In the genomic region with DNA sequence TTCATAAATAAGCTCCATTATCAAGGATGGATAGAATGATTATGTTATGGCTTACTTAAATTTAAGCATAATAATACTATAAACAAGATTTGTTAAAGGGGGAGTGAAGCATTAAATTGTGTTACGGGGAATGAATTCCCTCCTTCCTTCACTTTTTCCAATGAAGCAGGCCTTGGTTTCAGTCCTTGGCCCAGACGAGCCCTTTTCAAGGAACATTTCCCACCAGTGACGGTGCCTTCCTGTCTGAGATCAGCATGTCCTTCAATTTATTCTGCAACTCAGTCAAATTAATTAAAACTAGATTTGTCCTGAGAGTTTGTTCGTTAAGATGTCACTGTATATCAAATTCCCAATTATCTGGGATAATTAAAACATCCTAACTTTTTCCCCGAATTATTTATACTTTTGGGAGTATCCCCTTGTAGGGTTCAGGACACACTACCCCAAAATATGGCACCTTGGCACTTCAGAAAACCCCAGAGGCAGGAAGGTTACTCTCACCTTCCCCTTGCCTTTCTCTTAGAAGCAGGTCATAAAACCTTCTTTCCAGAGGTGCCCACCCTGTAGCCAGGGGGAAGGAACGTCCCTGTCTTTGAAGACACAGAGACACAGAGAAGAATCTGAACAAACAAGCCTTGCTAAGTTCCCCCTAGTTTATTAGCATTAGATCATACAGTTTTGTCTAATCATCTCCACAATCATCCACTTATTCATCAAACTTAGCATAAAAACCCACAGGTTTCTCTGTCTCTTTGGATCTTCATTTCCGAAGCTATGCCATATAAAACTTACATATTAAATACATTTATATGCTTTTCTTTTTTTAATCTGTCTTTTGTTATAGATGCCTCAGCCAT, we compare ENCODE assay signal across 1 cellular context.
TF ChIP-seq lines count a peak whose summit lies in the region.

No MANE protein-coding gene starts in this region.

TF ChIP-seq in SK-N-SH, 30 proteins besides CTCF, POLR2A, EP300 and RAD21 (continued from another document):
- TF ChIP-seq FOXM1 (IDR thresholded peaks at IDR 0.05; ENCODE audit: low read depth): no peak
- TF ChIP-seq TCF12 (IDR thresholded peaks at IDR 0.05): no peak
- TF ChIP-seq, protein P1, sequence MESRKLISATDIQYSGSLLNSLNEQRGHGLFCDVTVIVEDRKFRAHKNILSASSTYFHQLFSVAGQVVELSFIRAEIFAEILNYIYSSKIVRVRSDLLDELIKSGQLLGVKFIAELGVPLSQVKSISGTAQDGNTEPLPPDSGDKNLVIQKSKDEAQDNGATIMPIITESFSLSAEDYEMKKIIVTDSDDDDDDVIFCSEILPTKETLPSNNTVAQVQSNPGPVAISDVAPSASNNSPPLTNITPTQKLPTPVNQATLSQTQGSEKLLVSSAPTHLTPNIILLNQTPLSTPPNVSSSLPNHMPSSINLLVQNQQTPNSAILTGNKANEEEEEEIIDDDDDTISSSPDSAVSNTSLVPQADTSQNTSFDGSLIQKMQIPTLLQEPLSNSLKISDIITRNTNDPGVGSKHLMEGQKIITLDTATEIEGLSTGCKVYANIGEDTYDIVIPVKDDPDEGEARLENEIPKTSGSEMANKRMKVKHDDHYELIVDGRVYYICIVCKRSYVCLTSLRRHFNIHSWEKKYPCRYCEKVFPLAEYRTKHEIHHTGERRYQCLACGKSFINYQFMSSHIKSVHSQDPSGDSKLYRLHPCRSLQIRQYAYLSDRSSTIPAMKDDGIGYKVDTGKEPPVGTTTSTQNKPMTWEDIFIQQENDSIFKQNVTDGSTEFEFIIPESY (IDR thresholded peaks at IDR 0.05; ENCODE audit: borderline replicate concordance, low read depth): no peak
- TF ChIP-seq NFIC (IDR thresholded peaks at IDR 0.05; ENCODE audit: borderline replicate concordance): no peak
- no peak for TF ChIP-seq NRF1 (IDR thresholded peaks at IDR 0.05; ENCODE audit: low read depth, low read length)
- TF ChIP-seq FOXJ3 (CRISPR knock-in tag; IDR thresholded peaks at IDR 0.05): no peak
- TF ChIP-seq GABPA (IDR thresholded peaks at IDR 0.05; ENCODE audit: low read depth): no peak
- no peak for TF ChIP-seq TAF1 (IDR thresholded peaks at IDR 0.05; ENCODE audit: borderline replicate concordance, low read depth, low read length)
- TF ChIP-seq FOSL2 (IDR thresholded peaks at IDR 0.05; ENCODE audit: borderline replicate concordance, low read depth): no peak
- TF ChIP-seq RXRA (IDR thresholded peaks at IDR 0.05; ENCODE audit: borderline replicate concordance, low read depth): no peak
- no peak for TF ChIP-seq EZH2phosphoT487 (IDR thresholded peaks at IDR 0.05; ENCODE audit: borderline replicate concordance, low read depth)
- no peak for TF ChIP-seq RCOR1 (IDR thresholded peaks at IDR 0.05; ENCODE audit: low read length)
- TF ChIP-seq MEF2A (IDR thresholded peaks at IDR 0.05; ENCODE audit: borderline replicate concordance, low read depth): no peak
